Comparison of ENCODE assay signal across 1 cellular context in genomic region chr13:34011552-34012085, GRCh38.
TF ChIP-seq lines count a peak whose summit lies in the region.

No MANE protein-coding gene starts in this region.

TF ChIP-seq in HepG2, 621 proteins besides CTCF, POLR2A, EP300 and RAD21 (continued from another document and continues in another):
- TF ChIP-seq ZNF747 (CRISPR knock-in tag; IDR thresholded peaks at IDR 0.05; ENCODE audit: borderline replicate concordance) (peak; percentile 65; the same call in 1 of the 2 replicates), MED8 (CRISPR knock-in tag; IDR thresholded peaks at IDR 0.05; ENCODE audit: insufficient replicate concordance) (no peak), DRAP1 (CRISPR knock-in tag; IDR thresholded peaks at IDR 0.05) (no peak), TOPORS (CRISPR knock-in tag; IDR thresholded peaks at IDR 0.05) (peak; percentile 64), CEBPB (IDR thresholded peaks at IDR 0.05; ENCODE audit: borderline replicate concordance, low read depth, low read length) (peak; percentile 7; the same call in 1 of the 2 replicates), SOX5 (CRISPR knock-in tag; IDR thresholded peaks at IDR 0.05; ENCODE audit: borderline replicate concordance) (peak; percentile 70; the same call in 1 of the 2 replicates), HNF1B (CRISPR knock-in tag; IDR thresholded peaks at IDR 0.05) (no peak), ETV6 (CRISPR knock-in tag; conservative IDR thresholded peaks at IDR 0.05) (no peak), ZNF782 (CRISPR knock-in tag; IDR thresholded peaks at IDR 0.05; ENCODE audit: borderline replicate concordance) (no peak), MZF1 (CRISPR knock-in tag; IDR thresholded peaks at IDR 0.05; ENCODE audit: borderline replicate concordance) (no peak), RXRB (CRISPR knock-in tag; IDR thresholded peaks at IDR 0.05; ENCODE audit: borderline replicate concordance) (peak; percentile 80), HHEX (CRISPR knock-in tag; IDR thresholded peaks at IDR 0.05) (0 out of 2 replicates have a peak, but pooled peaks have one; percentile 10), HOMEZ (CRISPR knock-in tag; IDR thresholded peaks at IDR 0.05; ENCODE audit: low read depth) (peak; percentile 64; the same call in 1 of the 2 replicates), MTERF4 (CRISPR knock-in tag; IDR thresholded peaks at IDR 0.05) (no peak), PBX3 (CRISPR knock-in tag; IDR thresholded peaks at IDR 0.05; ENCODE audit: borderline replicate concordance) (no peak), TBX3 (IDR thresholded peaks at IDR 0.05; ENCODE audit: borderline replicate concordance) (peak; percentile 58; the same call in 1 of the 2 replicates), GABPA (IDR thresholded peaks at IDR 0.05; ENCODE audit: low read depth, low read length) (no peak), GABPA (CRISPR knock-in tag; IDR thresholded peaks at IDR 0.05; ENCODE audit: low read depth) (no peak), SIX4 (CRISPR knock-in tag; IDR thresholded peaks at IDR 0.05) (no peak), ELF3 (CRISPR knock-in tag; IDR thresholded peaks at IDR 0.05) (peak; percentile 69), SIN3A (IDR thresholded peaks at IDR 0.05; ENCODE audit: borderline replicate concordance, low read depth, low read length) (no peak), ZNF124 (CRISPR knock-in tag; IDR thresholded peaks at IDR 0.05) (peak; percentile 66; the same call in 1 of the 2 replicates), MED13 (CRISPR knock-in tag; IDR thresholded peaks at IDR 0.05) (no peak), STAT5B (CRISPR knock-in tag; IDR thresholded peaks at IDR 0.05) (no peak), IRF9 (CRISPR knock-in tag; IDR thresholded peaks at IDR 0.05; ENCODE audit: borderline replicate concordance) (no peak), POLR2G (IDR thresholded peaks at IDR 0.05; ENCODE audit: low read depth, low read length) (peak; percentile 64), HDAC2 (CRISPR knock-in tag; IDR thresholded peaks at IDR 0.05) (peak; percentile 80), ZNF503 (CRISPR knock-in tag; IDR thresholded peaks at IDR 0.05) (peak; percentile 68; the same call in 1 of the 2 replicates), ZNF441 (CRISPR knock-in tag; IDR thresholded peaks at IDR 0.05; ENCODE audit: borderline replicate concordance) (peak; percentile 68; the same call in 1 of the 2 replicates), ZSCAN25 (CRISPR knock-in tag; IDR thresholded peaks at IDR 0.05) (0 out of 2 replicates have a peak, but pooled peaks have one; percentile 21), ZNF766 (CRISPR knock-in tag; IDR thresholded peaks at IDR 0.05; ENCODE audit: borderline replicate concordance) (peak; percentile 37; the same call in 1 of the 2 replicates), ARNTL (CRISPR knock-in tag; IDR thresholded peaks at IDR 0.05) (0 out of 2 replicates have a peak, but pooled peaks have one; percentile 35), ZNF780A (CRISPR knock-in tag; IDR thresholded peaks at IDR 0.05) (no peak), SALL1 (CRISPR knock-in tag; IDR thresholded peaks at IDR 0.05) (peak; percentile 98), ZNF350 (CRISPR knock-in tag; IDR thresholded peaks at IDR 0.05; ENCODE audit: borderline replicate concordance, low read depth) (peak; percentile 62; the same call in 1 of the 2 replicates), AKAP8 (CRISPR knock-in tag; IDR thresholded peaks at IDR 0.05) (no peak), ZNF687 (CRISPR knock-in tag; IDR thresholded peaks at IDR 0.05) (peak; percentile 90), ZNF20 (CRISPR knock-in tag; IDR thresholded peaks at IDR 0.05) (no peak), MEF2D (CRISPR knock-in tag; IDR thresholded peaks at IDR 0.05) (peak; percentile 58; the same call in 1 of the 2 replicates), CHCHD3 (CRISPR knock-in tag; IDR thresholded peaks at IDR 0.05) (no peak), ZSCAN21 (CRISPR knock-in tag; IDR thresholded peaks at IDR 0.05; ENCODE audit: borderline replicate concordance) (0 out of 2 replicates have a peak, but pooled peaks have one; percentile 70), SP1 (IDR thresholded peaks at IDR 0.05) (no peak), SP1 (CRISPR knock-in tag; IDR thresholded peaks at IDR 0.05) (no peak), ZNF670 (CRISPR knock-in tag; IDR thresholded peaks at IDR 0.05; ENCODE audit: borderline replicate concordance) (no peak), ZNF331 (CRISPR knock-in tag; IDR thresholded peaks at IDR 0.05) (peak; percentile 75; the same call in 1 of the 2 replicates), ZSCAN30 (CRISPR knock-in tag; IDR thresholded peaks at IDR 0.05) (no peak), ZNF562 (CRISPR knock-in tag; IDR thresholded peaks at IDR 0.05; ENCODE audit: borderline replicate concordance) (no peak), ZFP37 (CRISPR knock-in tag; IDR thresholded peaks at IDR 0.05; ENCODE audit: borderline replicate concordance) (no peak), FOSL1 (CRISPR knock-in tag; IDR thresholded peaks at IDR 0.05; ENCODE audit: borderline replicate concordance) (peak; percentile 69), ZNF136 (CRISPR knock-in tag; IDR thresholded peaks at IDR 0.05; ENCODE audit: low read depth) (0 out of 2 replicates have a peak, but pooled peaks have one; percentile 53), MAFF (IDR thresholded peaks at IDR 0.05; ENCODE audit: low read depth, low read length) (peak; percentile 43), ZNF205 (CRISPR knock-in tag; IDR thresholded peaks at IDR 0.05) (0 out of 2 replicates have a peak, but pooled peaks have one; percentile 58), FOXA1 (IDR thresholded peaks at IDR 0.05) (peak; percentile 88), FOXA1 (CRISPR knock-in tag; IDR thresholded peaks at IDR 0.05) (peak; percentile 95), NFIC (IDR thresholded peaks at IDR 0.05; ENCODE audit: low read length) (peak; percentile 69; the same call in 1 of the 2 replicates), KLF9 (CRISPR knock-in tag; IDR thresholded peaks at IDR 0.05; ENCODE audit: low read depth) (no peak), ZNF772 (CRISPR knock-in tag; IDR thresholded peaks at IDR 0.05) (peak; percentile 54; the same call in 1 of the 2 replicates), JARID2 (CRISPR knock-in tag; IDR thresholded peaks at IDR 0.05; ENCODE audit: insufficient replicate concordance) (no peak), MXD3 (CRISPR knock-in tag; IDR thresholded peaks at IDR 0.05) (0 out of 2 replicates have a peak, but pooled peaks have one; percentile 20), KMT2B (CRISPR knock-in tag; IDR thresholded peaks at IDR 0.05) (no peak), ZNF430 (CRISPR knock-in tag; IDR thresholded peaks at IDR 0.05) (peak; percentile 61; the same call in 1 of the 2 replicates), NR2F6 (IDR thresholded peaks at IDR 0.05) (0 out of 2 replicates have a peak, but pooled peaks have one; percentile 47), NR2F6 (CRISPR knock-in tag; IDR thresholded peaks at IDR 0.05) (no peak)
